Comparison of ENCODE assay signal across 11 cellular contexts in genomic region chr13:44396963-44397580, GRCh38. TPM values are rescaled to one million over a fixed set of nuclear protein-coding genes. Genes with fewer than 3 reads are reported as not detected.
DNase-seq lines count a peak whose midpoint lies in the region; ATAC-seq, FAIRE-seq and TF ChIP-seq lines count a peak whose summit lies in the region.
"Had no signal": no experiment of that assay in that cellular context is flagged by ENCODE, and none has a peak within 500 bp of the region (broad histone marks: within the 10 kb centered on the region; RNA-seq: fewer than 3 reads in every experiment).

No MANE protein-coding gene starts in this region.

- H3K23ac ChIP-seq in H1 (ENCODE audit: insufficient read length) = no peak overlapping the region

- no peak overlapping the region for H2BK20ac ChIP-seq in H1 (ENCODE audit: low read length)

- H3K4me3 ChIP-seq in HUES48 (ENCODE audit: low read depth, low read length) = no peak overlapping the region
- H3K4me3 ChIP-seq in H1 (ENCODE audit: extremely low read depth in 1 of 4, insufficient read depth in 2 of 4, low read depth in 3 of 4, low read length in 4 of 4) = no peak overlapping the region
- peak overlapping the region in 3 of 4 donors; percentile 13 to 37 (median 18) for H3K4me3 ChIP-seq in gastrocnemius medialis

- peaks cover 9% of the 10 kb centered on the region for H3K27me3 Mint-ChIP-seq in activated CD8-positive, alpha-beta memory T cell treated with anti-CD3 and anti-CD28 coated beads, Interleukin-2, amount 10 ng/mL, durations not matched to agents 7 days and 5 days

- H2AK5ac ChIP-seq in H1 (ENCODE audit: low read depth, low read length) = no peak overlapping the region

- H4K5ac ChIP-seq in H1 (ENCODE audit: insufficient read length, low read depth, low read length) = no peak overlapping the region

- WGBS in H1 (ENCODE audit: extremely low coverage in 1 of 2, insufficient coverage in 1 of 2, insufficient read length in 1 of 2, insufficient replicate concordance in 2 of 2, low coverage in 1 of 2, low lambda C conversion rate in 2 of 2, missing lambda C conversion rate in 1 of 2), 2 experiments = 89% methylated on average over 18 of the region's 18 CpGs; no CpG with 5 or more reads in 1 of the 2 experiments

- no peak overlapping the region for H3K4me3 Mint-ChIP-seq in activated CD8-positive, alpha-beta memory T cell treated with anti-CD3 and anti-CD28 coated beads, Interleukin-2, amount 10 ng/mL, durations not matched to agents 7 days and 5 days
- H3K4me3 Mint-ChIP-seq: CD4-positive, alpha-beta memory T cell had no signal

- no peaks in the 10 kb centered on the region for H3K36me3 Mint-ChIP-seq in activated CD8-positive, alpha-beta memory T cell treated with anti-CD3 and anti-CD28 coated beads, Interleukin-2, amount 10 ng/mL, durations not matched to agents 7 days and 5 days
- H3K36me3 Mint-ChIP-seq: CD4-positive, alpha-beta memory T cell had no signal

- no peaks in the 10 kb centered on the region for H3K36me3 ChIP-seq in HUES48 (ENCODE audit: control insufficient read depth, insufficient read depth, low read length)
- no peaks in the 10 kb centered on the region for H3K36me3 ChIP-seq in H1 (ENCODE audit: control insufficient read depth in 2 of 4, insufficient read depth in 4 of 4, low read length in 3 of 4)
- H3K36me3 ChIP-seq in gastrocnemius medialis = no peaks in the 10 kb centered on the region

- H2BK120ac ChIP-seq in H1 (replicated peaks; ENCODE audit: low read depth, low read length) = no peak overlapping the region

- TF ChIP-seq RAD21 in H1 (IDR thresholded peaks at IDR 0.05 in 1 of 2, conservative IDR thresholded peaks at IDR 0.05 in 1 of 2; ENCODE audit: low read depth in 2 of 2, low read length in 2 of 2) = no peak

- H3K56ac ChIP-seq in H1 (replicated peaks; ENCODE audit: insufficient read length, low read depth, low read length) = no peak overlapping the region

- no peak overlapping the region for H3K9ac ChIP-seq in HUES48 (ENCODE audit: low read depth, low read length)
- H3K9ac ChIP-seq in H1 (replicated peaks in 1 of 4; ENCODE audit: extremely low read depth in 1 of 4, low read depth in 3 of 4, low read length in 3 of 4) = no peak overlapping the region

- no peak overlapping the region for H3K18ac ChIP-seq in H1 (ENCODE audit: extremely low read depth, low read length)

- no peaks in the 10 kb centered on the region for H3K4me1 Mint-ChIP-seq in activated CD8-positive, alpha-beta memory T cell treated with anti-CD3 and anti-CD28 coated beads, Interleukin-2, amount 10 ng/mL, durations not matched to agents 7 days and 5 days
- H3K4me1 Mint-ChIP-seq: CD4-positive, alpha-beta memory T cell had no signal

- no peak for DNase-seq in H1 (ENCODE audit: low read depth in 1 of 2, low spot score in 2 of 2)
- no peak for DNase-seq in gastrocnemius medialis
- DNase-seq in activated CD8-positive, alpha-beta memory T cell treated with anti-CD3 and anti-CD28 coated beads, Interleukin-2, amount 10 ng/mL, durations not matched to agents 7 days and 5 days = no peak
- DNase-seq in globus pallidus (ENCODE audit: low spot score) = no peak
- DNase-seq in dermis blood vessel endothelial cell = no peak
- DNase-seq: CD4-positive, alpha-beta memory T cell had no signal

- TF ChIP-seq POLR2A in H1 (IDR thresholded peaks at IDR 0.05; ENCODE audit: control extremely low read depth in 1 of 2, low read depth in 2 of 2, low read length in 2 of 2) (no peak), gastrocnemius medialis (IDR thresholded peaks at IDR 0.05) (no peak)

- no peak overlapping the region for H2BK12ac ChIP-seq in H1 (ENCODE audit: low read depth, low read length)

- H3K9me3 ChIP-seq in HUES48 (ENCODE audit: control insufficient read depth, insufficient read depth, low read length) (no peaks in the 10 kb centered on the region), H1 (ENCODE audit: insufficient read depth in 2 of 2, low read depth in 1 of 2, low read length in 1 of 2) (no peaks in the 10 kb centered on the region), gastrocnemius medialis (no peaks in the 10 kb centered on the region)

- no peaks in the 10 kb centered on the region for H3K23me2 ChIP-seq in H1 (ENCODE audit: low read depth, low read length)

- no peaks in the 10 kb centered on the region for H3K79me2 ChIP-seq in H1 (ENCODE audit: control insufficient read depth in 1 of 2, insufficient read depth in 2 of 2, low read length in 2 of 2)

- ATAC-seq in gastrocnemius medialis (peak; percentile 27 to 50), HG03521 (IDR thresholded peaks at IDR 0.05; ENCODE audit: unreplicated experiment) (no peak)
- ATAC-seq in activated CD8-positive, alpha-beta memory T cell treated with anti-CD3 and anti-CD28 coated beads, Interleukin-2, amount 10 ng/mL, durations not matched to agents 7 days and 5 days = no peak
- ATAC-seq: Panc1 had no signal

- H3K27ac Mint-ChIP-seq in activated CD8-positive, alpha-beta memory T cell treated with anti-CD3 and anti-CD28 coated beads, Interleukin-2, amount 10 ng/mL, durations not matched to agents 7 days and 5 days = no peak overlapping the region
- H3K27ac Mint-ChIP-seq: CD4-positive, alpha-beta memory T cell had no signal

- peak overlapping the region; percentile 9; the same call in 1 of the 2 replicates for H2AFZ ChIP-seq in H1 (ENCODE audit: low read length)

- H3K27me3 ChIP-seq in HUES48 (ENCODE audit: control insufficient read depth, insufficient read depth, low read length) (no peaks in the 10 kb centered on the region), H1 (replicated peaks in 1 of 4; ENCODE audit: control insufficient read depth in 3 of 4, extremely low read depth in 1 of 4, insufficient read depth in 3 of 4, low read length in 3 of 4) (no peaks in the 10 kb centered on the region), layer of hippocampus (ENCODE audit: control insufficient read depth, insufficient read depth, low read length) (no peaks in the 10 kb centered on the region), gastrocnemius medialis (no peaks in the 10 kb centered on the region)

- in situ Hi-C loops in gastrocnemius medialis (cut with MboI; ENCODE audit: low sequenced_read_pairs in 4 of 4) = no loop called here

- H2BK5ac ChIP-seq in H1 (ENCODE audit: low read depth, low read length) = peak overlapping the region; percentile 8; the same call in 1 of the 2 replicates

- H3K27ac ChIP-seq in HUES48 (ENCODE audit: low read depth, low read length) (peak overlapping the region; percentile 69), H1 (ENCODE audit: low read depth, low read length) (no peak overlapping the region), layer of hippocampus (ENCODE audit: low read depth, low read length) (peak overlapping the region; percentile 0), gastrocnemius medialis (peak overlapping the region; percentile 15 to 59 (median 38))

- TF ChIP-seq CTCF in H1 (IDR thresholded peaks at IDR 0.05; ENCODE audit: control extremely low read depth in 1 of 3, insufficient read depth in 1 of 3, low read depth in 1 of 3, low read length in 3 of 3) = no peak
- TF ChIP-seq CTCF in gastrocnemius medialis (IDR thresholded peaks at IDR 0.05 in 4 of 5, conservative IDR thresholded peaks at IDR 0.05 in 1 of 5) = no peak

- H2BK15ac ChIP-seq in H1 (ENCODE audit: low read length) = no peak overlapping the region

- H3K14ac ChIP-seq in H1 (ENCODE audit: insufficient read length) = no peak overlapping the region

- no peaks in the 10 kb centered on the region for H4K20me1 ChIP-seq in H1 (replicated peaks in 1 of 2; ENCODE audit: control insufficient read depth in 1 of 2, insufficient read depth in 2 of 2, low read length in 2 of 2)

- no peaks in the 10 kb centered on the region for H3K9me3 Mint-ChIP-seq in activated CD8-positive, alpha-beta memory T cell treated with anti-CD3 and anti-CD28 coated beads, Interleukin-2, amount 10 ng/mL, durations not matched to agents 7 days and 5 days (ENCODE audit: low read depth)
- H3K9me3 Mint-ChIP-seq: CD4-positive, alpha-beta memory T cell had no signal

- CTCF ChIA-PET in H1 (lab: Charles Lee; ENCODE audit: partially characterized antibody) = interaction anchor here (0.7 to 1.6 kb wide), 10 partner anchors 10 to 416 kb away, joined by 3 to 5 read pairs (median 3); no protein-coding TSS in a partner anchor
- CTCF ChIA-PET in activated CD8-positive, alpha-beta memory T cell treated with anti-CD3 and anti-CD28 coated beads, Interleukin-2, amount 10 ng/mL, durations not matched to agents 7 days and 5 days (lab: Charles Lee) = interaction anchor here (0.6 kb wide), 1 partner anchor 1095 kb away, joined by 4 read pairs; no protein-coding TSS in a partner anchor

- POLR2A ChIA-PET in H1 (lab: Charles Lee; ENCODE audit: partially characterized antibody) = interaction anchor here (2.0 kb wide), 1 partner anchor 38 kb away, joined by 9 read pairs; no protein-coding TSS in a partner anchor

- no peak overlapping the region for H4K91ac ChIP-seq in H1 (replicated peaks; ENCODE audit: insufficient read length, low read length)

- H3K4me2 ChIP-seq in H1 (ENCODE audit: insufficient read depth in 1 of 2, low read depth in 2 of 2, low read length in 2 of 2) = no peak overlapping the region

- H3K79me1 ChIP-seq in H1 (ENCODE audit: low read depth, low read length) = no peaks in the 10 kb centered on the region

- H3K4ac ChIP-seq in H1 (replicated peaks; ENCODE audit: insufficient read length, low read depth, low read length) = no peak overlapping the region

- H3K4me1 ChIP-seq in HUES48 (ENCODE audit: control insufficient read depth, insufficient read depth, low read length) (peaks cover 12% of the 10 kb centered on the region; the same call in 1 of the 2 replicates), H1 (replicated peaks in 1 of 4; ENCODE audit: control insufficient read depth in 3 of 4, insufficient read depth in 4 of 4, low read length in 3 of 4) (peaks cover 0 to 4% (median 2%) of the 10 kb centered on the region in 4 experiments; a peak in 3 of 7 replicates), gastrocnemius medialis (no peaks in the 10 kb centered on the region)

- intact Hi-C loops in gastrocnemius medialis (cut with DNase I; ENCODE audit: low total_unique reads) = no loop called here

- no peak for TF ChIP-seq EP300 in H1 (IDR thresholded peaks at IDR 0.05; ENCODE audit: borderline replicate concordance in 1 of 2, low read depth in 2 of 2, low read length in 2 of 2)

- no peak for FAIRE-seq in H1 (lab: Jason Lieb, UNC)
- FAIRE-seq: colon had no signal

- no peak overlapping the region for H4K8ac ChIP-seq in H1 (ENCODE audit: extremely low read depth, insufficient read depth, low read length)

RNA-seq across cellular contexts. Expression of gene SERP2, which starts 23.4 kb away (rescaled TPM):
- 1.7 and 2.0 TPM in 2 replicates for total RNA-seq in H1 (2021; fragmentation: NEBNext Ultra II Directional; extraction: Animal tissue kit (Norgen Biotek cat#: 25700))
- 2.1 and 2.3 TPM in 2 replicates for polyA plus RNA-seq in H1 (2011; rRNA removed)
- polyA plus RNA-seq in H1 (2011; cell fraction: cytosol; rRNA removed) = 2.4 TPM
- 2.1 TPM for polyA plus RNA-seq in H1 (2011; cell fraction: nucleus; rRNA removed)
- 1.5 to 3.2 TPM (median 2.6 TPM) in 4 replicates for polyA plus RNA-seq in H1 (2012, experiment 1 of 2)
- polyA plus RNA-seq in H1 (2012, experiment 2 of 2) = 3.5 TPM
- polyA plus RNA-seq in H1 (2013, experiment 1 of 2) = 1.3 TPM
- 2.0 TPM for polyA plus RNA-seq in H1 (2013, experiment 2 of 2)
- polyA minus RNA-seq in H1 (2011; rRNA and poly(A)+ RNA removed) = 0.54 and 2.7 TPM in 2 replicates
- polyA minus RNA-seq in H1 (2011; cell fraction: cytosol; rRNA and poly(A)+ RNA removed) = 2.6 TPM
- 1.5 TPM for polyA minus RNA-seq in H1 (2011; cell fraction: nucleus; rRNA and poly(A)+ RNA removed)
- 1 to 10 TPM in 3 of 4 donors, under 1 TPM in 1; 0.76 to 3.7 (median 1.7) TPM for total RNA-seq in gastrocnemius medialis
- not detected for total RNA-seq in activated CD8-positive, alpha-beta memory T cell treated with anti-CD3 and anti-CD28 coated beads, Interleukin-2, amount 10 ng/mL, durations not matched to agents 7 days and 5 days
- 1.4 and 1.5 TPM in 2 replicates for total RNA-seq in dermis blood vessel endothelial cell
- total RNA-seq: CD4-positive, alpha-beta memory T cell had no signal
- polyA plus RNA-seq: CD4-positive, alpha-beta memory T cell had no signal

Comparison
In these comparisons a context has a peak if more than half of its experiments do, and no peak if none do; other contexts are left out.
1. H3K4me3 ChIP-seq: peak in gastrocnemius medialis (3 of 4); none in HUES48 (single experiment) and H1 (0 of 4).
2. ATAC-seq: peak in gastrocnemius medialis (2 of 2); none in activated CD8-positive, alpha-beta memory T cell treated with anti-CD3 and anti-CD28 coated beads, Interleukin-2, amount 10 ng/mL, durations not matched to agents 7 days and 5 days (single experiment) and HG03521 (single experiment).